Comparison of ENCODE assay signal across 8 cellular contexts in genomic region chr17:15999141-15999973, GRCh38. TPM values are rescaled to one million over a fixed set of nuclear protein-coding genes. Genes with fewer than 3 reads are reported as not detected.
DNase-seq lines count a peak whose midpoint lies in the region; ATAC-seq and TF ChIP-seq lines count a peak whose summit lies in the region.

TTC19 (plus strand) TSS chr17:15999824; CDS start chr17:15999849, 25 bp downstream.
A gene with protein sequence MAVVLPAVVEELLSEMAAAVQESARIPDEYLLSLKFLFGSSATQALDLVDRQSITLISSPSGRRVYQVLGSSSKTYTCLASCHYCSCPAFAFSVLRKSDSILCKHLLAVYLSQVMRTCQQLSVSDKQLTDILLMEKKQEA (minus strand): TSS chr17:15999704. CDS start chr17:15999594, 110 bp downstream.

- H3K9ac ChIP-seq in mucosa of stomach (ENCODE audit: low read length): peak within 1 kb of the TSS; percentile 84

- peaks cover 36% of the 10 kb centered on the region for H3K36me3 Mint-ChIP-seq in activated T-cell treated with anti-CD3 and anti-CD28 coated beads, Interleukin-2, amount 50 U/mL, for 4 hours (ENCODE audit: insufficient read depth)

- H3K4me1 ChIP-seq in esophagus (ENCODE audit: control insufficient read depth in 2 of 2, insufficient read depth in 2 of 2, low read length in 1 of 2) (no peaks in the 10 kb centered on the region), mucosa of stomach (ENCODE audit: control insufficient read depth, insufficient read depth, low read length) (peaks cover 8% of the 10 kb centered on the region)

- WGBS in esophagus, 2 donors: 0% methylated on average over 78 to 91 of the region's 91 CpGs

- peak within 1 kb of the TSS; percentile 94 for H3K4me3 Mint-ChIP-seq in activated T-cell treated with anti-CD3 and anti-CD28 coated beads, Interleukin-2, amount 50 U/mL, for 4 hours

- no peaks in the 10 kb centered on the region for H3K27me3 Mint-ChIP-seq in activated T-cell treated with anti-CD3 and anti-CD28 coated beads, Interleukin-2, amount 50 U/mL, for 4 hours (ENCODE audit: low read depth)

- DNase-seq in DMS79 treated with DMSO at 0.1 percent for 48 hours (lab: John Stamatoyannopoulos, UW): peak; percentile 71
- DNase-seq in KG1 (lab: John Stamatoyannopoulos, UW): peak; percentile 60
- DNase-seq in activated T-cell treated with anti-CD3 and anti-CD28 coated beads, Interleukin-2, amount 50 U/mL, for 4 hours: peak; percentile 91
- DNase-seq in stimulated activated CD8-positive, alpha-beta memory T cell treated with anti-CD3 and anti-CD28 coated beads, Interleukin-4, amount 100 ng/mL, for 48 hours: peak; percentile 98

- no peaks in the 10 kb centered on the region for H3K36me3 ChIP-seq in esophagus (ENCODE audit: control insufficient read depth in 2 of 2, insufficient read depth in 2 of 2, low read length in 1 of 2)
- no peaks in the 10 kb centered on the region for H3K36me3 ChIP-seq in mucosa of stomach (ENCODE audit: control insufficient read depth, insufficient read depth, low read length)

- ATAC-seq in GM21737 (IDR thresholded peaks at IDR 0.05; ENCODE audit: unreplicated experiment): peak; percentile 93
- peak; percentile 92 to 94 for ATAC-seq in activated T-cell treated with anti-CD3 and anti-CD28 coated beads, Interleukin-2, amount 50 U/mL, for 4 hours

- peaks cover 20% of the 10 kb centered on the region for H3K4me1 Mint-ChIP-seq in activated T-cell treated with anti-CD3 and anti-CD28 coated beads, Interleukin-2, amount 50 U/mL, for 4 hours (ENCODE audit: low read depth)

- H3K27me3 ChIP-seq in esophagus (ENCODE audit: control insufficient read depth in 1 of 2, insufficient read depth in 2 of 2, low read length in 2 of 2) (no peaks in the 10 kb centered on the region), mucosa of stomach (ENCODE audit: control insufficient read depth, insufficient read depth, low read length) (no peaks in the 10 kb centered on the region)

- H3K9me3 ChIP-seq in esophagus (ENCODE audit: control insufficient read depth in 2 of 2, insufficient read depth in 1 of 2, low read depth in 1 of 2, low read length in 1 of 2) (no peaks in the 10 kb centered on the region), mucosa of stomach (ENCODE audit: control insufficient read depth, low read length) (no peaks in the 10 kb centered on the region)

- peak within 1 kb of the TSS; percentile 97 to 98 for H3K27ac ChIP-seq in esophagus (ENCODE audit: low read depth in 2 of 2, low read length in 1 of 2)

- H3K9me3 Mint-ChIP-seq in activated T-cell treated with anti-CD3 and anti-CD28 coated beads, Interleukin-2, amount 50 U/mL, for 4 hours: no peaks in the 10 kb centered on the region

- H3K4me3 ChIP-seq in esophagus (ENCODE audit: low read depth in 1 of 2, low read length in 2 of 2) (peak within 1 kb of the TSS; percentile 53 to 87), mucosa of stomach (ENCODE audit: low read length) (peak within 1 kb of the TSS; percentile 49)

TF ChIP-seq in PFSK-1, 5 proteins besides CTCF, POLR2A, EP300 and RAD21:
- TF ChIP-seq, protein P1, sequence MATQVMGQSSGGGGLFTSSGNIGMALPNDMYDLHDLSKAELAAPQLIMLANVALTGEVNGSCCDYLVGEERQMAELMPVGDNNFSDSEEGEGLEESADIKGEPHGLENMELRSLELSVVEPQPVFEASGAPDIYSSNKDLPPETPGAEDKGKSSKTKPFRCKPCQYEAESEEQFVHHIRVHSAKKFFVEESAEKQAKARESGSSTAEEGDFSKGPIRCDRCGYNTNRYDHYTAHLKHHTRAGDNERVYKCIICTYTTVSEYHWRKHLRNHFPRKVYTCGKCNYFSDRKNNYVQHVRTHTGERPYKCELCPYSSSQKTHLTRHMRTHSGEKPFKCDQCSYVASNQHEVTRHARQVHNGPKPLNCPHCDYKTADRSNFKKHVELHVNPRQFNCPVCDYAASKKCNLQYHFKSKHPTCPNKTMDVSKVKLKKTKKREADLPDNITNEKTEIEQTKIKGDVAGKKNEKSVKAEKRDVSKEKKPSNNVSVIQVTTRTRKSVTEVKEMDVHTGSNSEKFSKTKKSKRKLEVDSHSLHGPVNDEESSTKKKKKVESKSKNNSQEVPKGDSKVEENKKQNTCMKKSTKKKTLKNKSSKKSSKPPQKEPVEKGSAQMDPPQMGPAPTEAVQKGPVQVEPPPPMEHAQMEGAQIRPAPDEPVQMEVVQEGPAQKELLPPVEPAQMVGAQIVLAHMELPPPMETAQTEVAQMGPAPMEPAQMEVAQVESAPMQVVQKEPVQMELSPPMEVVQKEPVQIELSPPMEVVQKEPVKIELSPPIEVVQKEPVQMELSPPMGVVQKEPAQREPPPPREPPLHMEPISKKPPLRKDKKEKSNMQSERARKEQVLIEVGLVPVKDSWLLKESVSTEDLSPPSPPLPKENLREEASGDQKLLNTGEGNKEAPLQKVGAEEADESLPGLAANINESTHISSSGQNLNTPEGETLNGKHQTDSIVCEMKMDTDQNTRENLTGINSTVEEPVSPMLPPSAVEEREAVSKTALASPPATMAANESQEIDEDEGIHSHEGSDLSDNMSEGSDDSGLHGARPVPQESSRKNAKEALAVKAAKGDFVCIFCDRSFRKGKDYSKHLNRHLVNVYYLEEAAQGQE (IDR thresholded peaks at IDR 0.05; ENCODE audit: insufficient read depth in 1 of 2, low read depth in 2 of 2, low read length in 2 of 2): peak; percentile 45 to 68; a peak in 1 of 4 replicates
- peak; percentile 91 for TF ChIP-seq POLR2AphosphoS5 (IDR thresholded peaks at IDR 0.05; ENCODE audit: low read depth, low read length)
- TF ChIP-seq SIN3A (IDR thresholded peaks at IDR 0.05; ENCODE audit: borderline replicate concordance, insufficient read depth, low read length): peak; percentile 87; the same call in 1 of the 2 replicates
- peak; percentile 99 for TF ChIP-seq FOXP2 (optimal IDR thresholded peaks at IDR 0.05; ENCODE audit: borderline replicate concordance, extremely low read depth, extremely low read length, insufficient read depth)
- TF ChIP-seq TAF1 (IDR thresholded peaks at IDR 0.05; ENCODE audit: borderline replicate concordance, insufficient read depth, low read length): peak; percentile 99

RNA-seq across cellular contexts. Expression of gene TTC19, which starts in this region (rescaled TPM):
- polyA plus RNA-seq in PFSK-1 (2012; ENCODE audit: insufficient read length, low read depth): 33.3 TPM
- total RNA-seq in activated T-cell treated with anti-CD3 and anti-CD28 coated beads, Interleukin-2, amount 50 U/mL, for 4 hours: 10 to 100 TPM; 28.5 to 34.6 (median 29.8) TPM
- 10 to 100 TPM; 10.3 to 13.9 TPM for polyA plus RNA-seq in esophagus

RNA-seq across cellular contexts. Expression of the second gene that starts in this region (rescaled TPM):
- 54.7 TPM for polyA plus RNA-seq in PFSK-1 (2012; ENCODE audit: insufficient read length, low read depth)
- total RNA-seq in activated T-cell treated with anti-CD3 and anti-CD28 coated beads, Interleukin-2, amount 50 U/mL, for 4 hours: 1 to 10 TPM; 7.2 to 9.7 (median 9.5) TPM
- polyA plus RNA-seq in esophagus: 10 to 100 TPM; 13.9 to 15.6 TPM

Comparison
In these comparisons a context has a peak if more than half of its experiments do, and no peak if none do; other contexts are left out.
1. Peak in every context shown above with its lines: DNase-seq, ATAC-seq, H3K4me3 ChIP-seq and H3K27ac ChIP-seq.